In the genomic region with DNA sequence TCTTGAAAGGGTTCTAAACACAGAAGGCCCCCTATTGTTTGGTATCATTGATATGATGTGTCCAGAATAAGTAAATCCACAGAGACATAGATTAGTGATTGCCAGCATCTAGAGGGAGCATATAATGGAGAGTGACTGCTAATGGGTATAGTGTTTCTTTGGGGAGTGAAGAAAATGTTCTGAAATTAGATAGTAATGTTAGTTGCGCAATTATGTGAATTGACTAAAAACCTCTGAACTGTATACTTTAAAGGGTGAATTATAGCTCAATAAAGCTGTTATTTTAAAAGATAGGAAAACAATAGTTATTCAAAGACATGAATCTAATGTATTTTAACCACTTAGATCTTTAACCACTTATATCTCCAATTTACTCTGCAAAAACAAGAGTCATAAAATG, we compare ENCODE assay signal across 25 cellular contexts. TPM values are rescaled to one million over a fixed set of nuclear protein-coding genes. Genes with fewer than 3 reads are reported as not detected.
"Had no signal": no experiment of that assay in that cellular context is flagged by ENCODE, and none has a peak within 500 bp of the region (broad histone marks: within the 10 kb centered on the region; RNA-seq: fewer than 3 reads in every experiment).

No MANE protein-coding gene starts in this region.

- H3K4me3 ChIP-seq: left lung, lower lobe of right lung, pancreas, prostate gland, sigmoid colon, spleen, suprapubic skin, thoracic aorta, tibial artery, upper lobe of right lung had no signal

- DNase-seq: kidney; left colon; left lung; lower lobe of right lung; mammary epithelial cell; mesenchymal stem cell; naive thymus-derived CD8-positive, alpha-beta T cell; nucleus accumbens; pancreas; posterior cingulate gyrus; retina; right cardiac atrium; sigmoid colon; small intestine; spleen; stimulated activated CD4-positive, alpha-beta T cell treated with anti-CD3 and anti-CD28 coated beads, Interleukin-4, amount 100 ng/mL, for 24 hours; stimulated activated naive CD4-positive, alpha-beta T cell; tibial artery; trophoblast cell; upper lobe of right lung had no signal

- H3K27ac ChIP-seq: left lung, lower lobe of right lung, pancreas, prostate gland, sigmoid colon, spleen, suprapubic skin, thoracic aorta, tibial artery, upper lobe of right lung had no signal

- FAIRE-seq: islet of Langerhans, kidney, pancreas, small intestine had no signal

- H3K36me3 ChIP-seq: pancreas, prostate gland, thoracic aorta had no signal

- H3K27me3 ChIP-seq: left lung, pancreas, sigmoid colon, spleen, suprapubic skin, tibial artery, upper lobe of right lung had no signal

- H3K9me3 ChIP-seq: left lung, lower lobe of right lung, pancreas, prostate gland, sigmoid colon, spleen, suprapubic skin, thoracic aorta, tibial artery, upper lobe of right lung had no signal

- H3K4me1 ChIP-seq: prostate gland had no signal

- ATAC-seq: left colon; left lung; lower lobe of right lung; naive thymus-derived CD8-positive, alpha-beta T cell; pancreas; right cardiac atrium; stimulated activated effector memory CD8-positive, alpha-beta T cell treated with anti-CD3 and anti-CD28 coated beads, Interleukin-12 subunit alpha, Interleukin-12 subunit beta, amount 100 ng/mL, for 72 hours; upper lobe of right lung had no signal

RNA-seq across cellular contexts. Expression of gene SIDT1, which starts 23.4 kb away (rescaled TPM):
- total RNA-seq: mammary epithelial cell had no signal
